In genomic region chr5:123753349-123754166, GRCh38 we compare ENCODE assay signal across 24 cellular contexts.
DNase-seq lines count a peak whose midpoint lies in the region; ATAC-seq, FAIRE-seq and TF ChIP-seq lines count a peak whose summit lies in the region.
"Had no signal": no experiment of that assay in that cellular context is flagged by ENCODE, and none has a peak within 500 bp of the region (broad histone marks: within the 10 kb centered on the region; RNA-seq: fewer than 3 reads in every experiment).

No MANE protein-coding gene starts in this region.

- H3K36me3 ChIP-seq in HepG2 (replicated peaks in 1 of 2; ENCODE audit: control insufficient read depth in 1 of 2, insufficient read depth in 2 of 2, low read length in 2 of 2) (no peaks in the 10 kb centered on the region), right lobe of liver (no peaks in the 10 kb centered on the region), neural cell (ENCODE audit: insufficient read depth, low read length) (no peaks in the 10 kb centered on the region)
- H3K36me3 ChIP-seq: BE2C, prostate gland, uterus had no signal

- WGBS in HepG2 (ENCODE audit: low lambda C conversion rate), result 29% methylated on average over 5 of the region's 5 CpGs
- 50% methylated on average over 5 of the region's 5 CpGs for WGBS in right lobe of liver (ENCODE audit: insufficient coverage, low coverage, low lambda C conversion rate, missing lambda C conversion rate)

- H3K27ac ChIP-seq in HepG2 (ENCODE audit: extremely low read length, insufficient read depth, low read length) (no peak overlapping the region), right lobe of liver (no peak overlapping the region), dorsolateral prefrontal cortex (peak overlapping the region in 55 of 59 donors; percentile 11 to 92 (median 79)), neural cell (ENCODE audit: low read length) (peak overlapping the region; percentile 49)
- H3K27ac ChIP-seq: prostate gland, testis, uterus had no signal

- TF ChIP-seq CTCF in HepG2 (CRISPR knock-in tag; IDR thresholded peaks at IDR 0.05) (no peak), right lobe of liver (IDR thresholded peaks at IDR 0.05) (no peak), dorsolateral prefrontal cortex (IDR thresholded peaks at IDR 0.05 in 54 of 56, conservative IDR thresholded peaks at IDR 0.05 in 2 of 56; ENCODE audit: low read depth in 1 of 56, partially characterized antibody in 56 of 56) (no peak), neural cell (IDR thresholded peaks at IDR 0.05; ENCODE audit: poor library complexity, severe bottlenecking) (no peak)

- H2AFZ ChIP-seq in HepG2 (ENCODE audit: low read length) (no peak overlapping the region), neural cell (ENCODE audit: low read depth, low read length) (no peak overlapping the region)

- H3K9me3 ChIP-seq in HepG2 (ENCODE audit: low read length) (peaks cover 8% of the 10 kb centered on the region), right lobe of liver (no peaks in the 10 kb centered on the region), neural cell (ENCODE audit: low read length) (no peaks in the 10 kb centered on the region)
- H3K9me3 ChIP-seq: A549, BE2C, prostate gland, testis, uterus had no signal

- no peak overlapping the region for H3K4me2 ChIP-seq in HepG2 (ENCODE audit: low read depth, low read length)
- H3K4me2 ChIP-seq in neural cell (ENCODE audit: low read length), result peak overlapping the region; percentile 15

- H4K20me1 ChIP-seq in HepG2 (ENCODE audit: insufficient read depth, low read length), result no peaks in the 10 kb centered on the region
- no peaks in the 10 kb centered on the region for H4K20me1 ChIP-seq in neural cell (ENCODE audit: insufficient read depth)

- no peak for DNase-seq in HepG2 (ENCODE audit: low spot score)
- DNase-seq in right lobe of liver, result no peak
- no peak for DNase-seq in dorsolateral prefrontal cortex
- DNase-seq in hepatic stellate cell (ENCODE audit: low spot score), result no peak
- no peak for DNase-seq in mucosa of gallbladder (ENCODE audit: low spot score)
- DNase-seq: activated CD4-positive, alpha-beta T cell treated with anti-CD3 and anti-CD28 coated beads, Interleukin-2, amount 50 U/mL, for 4 hours; activated naive CD4-positive, alpha-beta T cell treated with anti-CD3 and anti-CD28 coated beads, Interleukin-2, amount 50 U/mL, for 16 hours; BE2C; KBM-7; NCI-H1105 treated with DMSO at 0.1 percent for 48 hours; NCI-H2029 treated with DMSO at 0.1 percent for 48 hours; NCI-H774; stimulated activated naive CD4-positive, alpha-beta T cell; T-cell; testis; uterus had no signal

- H3K9ac ChIP-seq in HepG2 (ENCODE audit: insufficient read depth, low read depth, low read length), result no peak overlapping the region
- H3K9ac ChIP-seq in neural cell (ENCODE audit: low read length), result peak overlapping the region; percentile 0

- peaks cover 5% of the 10 kb centered on the region for H3F3A ChIP-seq in neural cell (ENCODE audit: insufficient read depth, low read length, poor library complexity, severe bottlenecking)

- H3K79me2 ChIP-seq in HepG2 (ENCODE audit: insufficient read depth, low read length), result no peaks in the 10 kb centered on the region
- no peaks in the 10 kb centered on the region for H3K79me2 ChIP-seq in neural cell (replicated peaks; ENCODE audit: insufficient read depth, low read length)

- no TSS peak for BruUV-seq in HepG2 (replicated peaks; lab: Mats Ljungman, UMichigan)

- no peak for TF ChIP-seq RAD21 in HepG2 (CRISPR knock-in tag; IDR thresholded peaks at IDR 0.05)
- TF ChIP-seq RAD21 in neural cell (conservative IDR thresholded peaks at IDR 0.05), result no peak

- ATAC-seq in HepG2, result no peak
- ATAC-seq in right lobe of liver, result no peak
- no peak for ATAC-seq in GM21367 (IDR thresholded peaks at IDR 0.05; ENCODE audit: unreplicated experiment)
- ATAC-seq in GM19328 (IDR thresholded peaks at IDR 0.05; ENCODE audit: unreplicated experiment), result no peak
- ATAC-seq: T-cell, WTC11 had no signal

- no peak for TF ChIP-seq POLR2A in HepG2 (IDR thresholded peaks at IDR 0.05; ENCODE audit: insufficient read depth in 1 of 2, low read depth in 2 of 2, low read length in 2 of 2)
- TF ChIP-seq POLR2A in right lobe of liver (IDR thresholded peaks at IDR 0.05), result no peak

- no peak overlapping the region for H3K4me3 ChIP-seq in HepG2 (replicated peaks in 1 of 3; ENCODE audit: insufficient read depth in 1 of 3, low read depth in 2 of 3, low read length in 3 of 3)
- no peak overlapping the region for H3K4me3 ChIP-seq in right lobe of liver
- no peak overlapping the region for H3K4me3 ChIP-seq in dorsolateral prefrontal cortex
- H3K4me3 ChIP-seq in neural cell (ENCODE audit: low read length), result no peak overlapping the region
- H3K4me3 ChIP-seq: A549, lung, prostate gland, testis, uterus had no signal

- in situ Hi-C loops in HepG2 (cut with HindIII; ENCODE audit: extremely low pct_ligation_motif_present, low pct_unique_long_range_greater_than_20kb), result no loop called here

- CTCF ChIA-PET in HepG2 (lab: Yijun Ruan, JAX; ENCODE audit: low intra/inter-chr PET ratio, low total read pairs), result no interaction called here

- intact Hi-C loops in HepG2 (cut with micrococcal nuclease; ENCODE audit: unreplicated experiment) (no loop called here), right lobe of liver (cut with DNase I) (no loop called here), dorsolateral prefrontal cortex (cut with DNase I) (loop anchor here (10.0 kb wide), 2 partner anchors 49 to 121 kb away; no protein-coding TSS in a partner anchor)

- H3K9me2 ChIP-seq in neural cell (ENCODE audit: insufficient read depth, low read length), result no peaks in the 10 kb centered on the region

- no peaks in the 10 kb centered on the region for H3K27me3 ChIP-seq in HepG2 (ENCODE audit: control insufficient read depth in 1 of 2, insufficient read depth in 2 of 2, low read length in 2 of 2)
- no peaks in the 10 kb centered on the region for H3K27me3 ChIP-seq in right lobe of liver
- no peaks in the 10 kb centered on the region for H3K27me3 ChIP-seq in dorsolateral prefrontal cortex
- H3K27me3 ChIP-seq in neural cell (ENCODE audit: insufficient read depth, low read depth, low read length), result no peaks in the 10 kb centered on the region
- H3K27me3 ChIP-seq: BE2C, testis, uterus had no signal

- no peak for TF ChIP-seq EP300 in HepG2 (IDR thresholded peaks at IDR 0.05; ENCODE audit: low read depth in 2 of 2, low read length in 2 of 2)
- TF ChIP-seq EP300 in HepG2 (CRISPR knock-in tag; IDR thresholded peaks at IDR 0.05; ENCODE audit: borderline replicate concordance), result no peak
- no peak for TF ChIP-seq EP300 in neural cell (conservative IDR thresholded peaks at IDR 0.05; ENCODE audit: poor library complexity, severe bottlenecking)

- no peak for FAIRE-seq in HepG2 (lab: Jason Lieb, UNC)
- FAIRE-seq: A549, GM12892 had no signal

- H3K4me1 ChIP-seq in HepG2 (ENCODE audit: insufficient read depth, low read length) (no peaks in the 10 kb centered on the region), right lobe of liver (no peaks in the 10 kb centered on the region)
- H3K4me1 ChIP-seq: BE2C, prostate gland, uterus had no signal

- POLR2A ChIA-PET in HepG2 (lab: Yijun Ruan, JAX), result no interaction called here

TF ChIP-seq in HepG2, 621 proteins besides CTCF, POLR2A, EP300 and RAD21:
- TF ChIP-seq ZNF230 (CRISPR knock-in tag; IDR thresholded peaks at IDR 0.05), result no peak
- TF ChIP-seq HNRNPK (IDR thresholded peaks at IDR 0.05; ENCODE audit: low read depth, low read length, poor library complexity, severe bottlenecking), result peak; percentile 99
- no peak for TF ChIP-seq ZBTB7B (CRISPR knock-in tag; IDR thresholded peaks at IDR 0.05)
TF ChIP-seq in HepG2: peak in this region for 1.

TF ChIP-seq in neural cell, 6 proteins besides CTCF, POLR2A, EP300 and RAD21:
- no peak for TF ChIP-seq TAF1 (IDR thresholded peaks at IDR 0.05; ENCODE audit: low read depth)
- TF ChIP-seq MXI1 (conservative IDR thresholded peaks at IDR 0.05; ENCODE audit: poor library complexity, severe bottlenecking), result no peak
- no peak for TF ChIP-seq POLR2AphosphoS5 (IDR thresholded peaks at IDR 0.05)
- TF ChIP-seq SMC3 (conservative IDR thresholded peaks at IDR 0.05; ENCODE audit: poor library complexity), result no peak
- no peak for TF ChIP-seq EZH2 (IDR thresholded peaks at IDR 0.05; ENCODE audit: borderline replicate concordance, insufficient read depth, low read length, poor library complexity, severe bottlenecking)
- TF ChIP-seq, protein P1, sequence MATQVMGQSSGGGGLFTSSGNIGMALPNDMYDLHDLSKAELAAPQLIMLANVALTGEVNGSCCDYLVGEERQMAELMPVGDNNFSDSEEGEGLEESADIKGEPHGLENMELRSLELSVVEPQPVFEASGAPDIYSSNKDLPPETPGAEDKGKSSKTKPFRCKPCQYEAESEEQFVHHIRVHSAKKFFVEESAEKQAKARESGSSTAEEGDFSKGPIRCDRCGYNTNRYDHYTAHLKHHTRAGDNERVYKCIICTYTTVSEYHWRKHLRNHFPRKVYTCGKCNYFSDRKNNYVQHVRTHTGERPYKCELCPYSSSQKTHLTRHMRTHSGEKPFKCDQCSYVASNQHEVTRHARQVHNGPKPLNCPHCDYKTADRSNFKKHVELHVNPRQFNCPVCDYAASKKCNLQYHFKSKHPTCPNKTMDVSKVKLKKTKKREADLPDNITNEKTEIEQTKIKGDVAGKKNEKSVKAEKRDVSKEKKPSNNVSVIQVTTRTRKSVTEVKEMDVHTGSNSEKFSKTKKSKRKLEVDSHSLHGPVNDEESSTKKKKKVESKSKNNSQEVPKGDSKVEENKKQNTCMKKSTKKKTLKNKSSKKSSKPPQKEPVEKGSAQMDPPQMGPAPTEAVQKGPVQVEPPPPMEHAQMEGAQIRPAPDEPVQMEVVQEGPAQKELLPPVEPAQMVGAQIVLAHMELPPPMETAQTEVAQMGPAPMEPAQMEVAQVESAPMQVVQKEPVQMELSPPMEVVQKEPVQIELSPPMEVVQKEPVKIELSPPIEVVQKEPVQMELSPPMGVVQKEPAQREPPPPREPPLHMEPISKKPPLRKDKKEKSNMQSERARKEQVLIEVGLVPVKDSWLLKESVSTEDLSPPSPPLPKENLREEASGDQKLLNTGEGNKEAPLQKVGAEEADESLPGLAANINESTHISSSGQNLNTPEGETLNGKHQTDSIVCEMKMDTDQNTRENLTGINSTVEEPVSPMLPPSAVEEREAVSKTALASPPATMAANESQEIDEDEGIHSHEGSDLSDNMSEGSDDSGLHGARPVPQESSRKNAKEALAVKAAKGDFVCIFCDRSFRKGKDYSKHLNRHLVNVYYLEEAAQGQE (IDR thresholded peaks at IDR 0.05; ENCODE audit: borderline replicate concordance), result no peak
TF ChIP-seq in neural cell: peak in this region for 0.

Comparison
In these comparisons a context has a peak if more than half of its experiments do, and no peak if none do; other contexts are left out.
1. H3K27ac ChIP-seq: peak in dorsolateral prefrontal cortex (55 of 59) and neural cell (single experiment); none in HepG2 (single experiment) and right lobe of liver (0 of 3).
2. intact Hi-C loops: an anchor here in dorsolateral prefrontal cortex (10.0 kb wide); none called in HepG2 and right lobe of liver.